23 cellular contexts compared by ENCODE assay signal in genomic region chr1:38190978-38191377, GRCh38.
"Had no signal": no experiment of that assay in that cellular context is flagged by ENCODE, and none has a peak within 500 bp of the region (broad histone marks: within the 10 kb centered on the region; RNA-seq: fewer than 3 reads in every experiment).

No MANE protein-coding gene starts in this region.

- H3K36me3 ChIP-seq: colonic mucosa, lower lobe of right lung, tibial nerve had no signal

- H3K4me1 ChIP-seq: colonic mucosa, tibial nerve had no signal

- ATAC-seq: activated CD8-positive, alpha-beta T cell treated with anti-CD3 and anti-CD28 coated beads, Interleukin-2, amount 10 ng/mL, durations not matched to agents 7 days and 5 days; activated naive CD8-positive, alpha-beta T cell treated with anti-CD3 and anti-CD28 coated beads, Interleukin-2, amount 50 U/mL, for 24 hours; left colon; lower lobe of right lung had no signal

- H3K27me3 ChIP-seq: tibial nerve had no signal

- H3K27ac Mint-ChIP-seq: activated CD4-positive, alpha-beta T cell treated with anti-CD3 and anti-CD28 coated beads, Interleukin-2, amount 10 ng/mL, durations not matched to agents 24 days and 14 days; activated CD8-positive, alpha-beta T cell treated with anti-CD3 and anti-CD28 coated beads, Interleukin-2, amount 10 ng/mL, durations not matched to agents 7 days and 5 days; activated naive CD4-positive, alpha-beta T cell treated with anti-CD3 and anti-CD28 coated beads, Interleukin-2, amount 10 ng/mL, durations not matched to agents 7 days and 5 days; activated naive CD8-positive, alpha-beta T cell treated with anti-CD3 and anti-CD28 coated beads, Interleukin-2, amount 50 U/mL, for 24 hours; activated T-cell treated with anti-CD3 and anti-CD28 coated beads, Interleukin-2, amount 50 U/mL, for 24 hours; activated T-helper 2 cell treated with anti-CD3 and anti-CD28 coated beads, Interferon-gamma antibody, Interleukin-2, Interleukin-4, amounts not matched to agents 10 μg/mL and 5 μg/mL and 100 μg/mL, durations not matched to agents 14 hours and 24 hours and 36 hours; endodermal cell; nephron progenitor cell; stimulated activated naive CD8-positive, alpha-beta T cell treated with anti-CD3 and anti-CD28 coated beads, Interleukin-15, Interleukin-2, amounts not matched to agents 100 ng/mL and 50 ng/mL, for 24 hours had no signal

- H3K4me3 ChIP-seq: colonic mucosa, hepatocyte, lower lobe of right lung, tibial nerve had no signal

- FAIRE-seq: urothelium cell line had no signal

- H3K4me3 Mint-ChIP-seq: activated CD4-positive, alpha-beta T cell treated with anti-CD3 and anti-CD28 coated beads, Interleukin-2, amount 10 ng/mL, durations not matched to agents 24 days and 14 days; activated CD8-positive, alpha-beta T cell treated with anti-CD3 and anti-CD28 coated beads, Interleukin-2, amount 10 ng/mL, durations not matched to agents 7 days and 5 days; activated naive CD4-positive, alpha-beta T cell treated with anti-CD3 and anti-CD28 coated beads, Interleukin-2, amount 10 ng/mL, durations not matched to agents 7 days and 5 days; activated naive CD8-positive, alpha-beta T cell treated with anti-CD3 and anti-CD28 coated beads, Interleukin-2, amount 50 U/mL, for 24 hours; activated T-cell treated with anti-CD3 and anti-CD28 coated beads, Interleukin-2, amount 50 U/mL, for 24 hours; brain; endodermal cell; nephron progenitor cell; stimulated activated naive CD8-positive, alpha-beta T cell treated with anti-CD3 and anti-CD28 coated beads, Interleukin-15, Interleukin-2, amounts not matched to agents 100 ng/mL and 50 ng/mL, for 24 hours had no signal

- H3K27ac ChIP-seq: colonic mucosa, epithelial cell of prostate, hepatocyte, lower lobe of right lung, tibial nerve had no signal

- DNase-seq: activated CD4-positive, alpha-beta T cell treated with anti-CD3 and anti-CD28 coated beads, Interleukin-2, amount 10 ng/mL, durations not matched to agents 24 days and 14 days; activated CD8-positive, alpha-beta T cell treated with anti-CD3 and anti-CD28 coated beads, Interleukin-2, amount 10 ng/mL, durations not matched to agents 7 days and 5 days; activated naive CD4-positive, alpha-beta T cell treated with anti-CD3 and anti-CD28 coated beads, Interleukin-2, amount 10 ng/mL, durations not matched to agents 7 days and 5 days; activated naive CD8-positive, alpha-beta T cell treated with anti-CD3 and anti-CD28 coated beads, Interleukin-2, amount 50 U/mL, for 24 hours; activated T-cell treated with anti-CD3 and anti-CD28 coated beads, Interleukin-2, amount 50 U/mL, for 24 hours; anterior cingulate cortex; central memory CD4-positive, alpha-beta T cell; endodermal cell; lower lobe of right lung; nephron progenitor cell; occipital lobe; stimulated activated CD4-positive, alpha-beta T cell treated with anti-CD3 and anti-CD28 coated beads, Interleukin-2, amount 100 ng/mL, for 24 hours; T-helper 9 cell had no signal

- H3K9me3 Mint-ChIP-seq: activated CD4-positive, alpha-beta T cell treated with anti-CD3 and anti-CD28 coated beads, Interleukin-2, amount 10 ng/mL, durations not matched to agents 24 days and 14 days; activated naive CD4-positive, alpha-beta T cell treated with anti-CD3 and anti-CD28 coated beads, Interleukin-2, amount 10 ng/mL, durations not matched to agents 7 days and 5 days; activated naive CD8-positive, alpha-beta T cell treated with anti-CD3 and anti-CD28 coated beads, Interleukin-2, amount 50 U/mL, for 24 hours; activated T-cell treated with anti-CD3 and anti-CD28 coated beads, Interleukin-2, amount 50 U/mL, for 24 hours; activated T-helper 2 cell treated with anti-CD3 and anti-CD28 coated beads, Interferon-gamma antibody, Interleukin-2, Interleukin-4, amounts not matched to agents 10 μg/mL and 5 μg/mL and 100 μg/mL, durations not matched to agents 14 hours and 24 hours and 36 hours; stimulated activated naive CD8-positive, alpha-beta T cell treated with anti-CD3 and anti-CD28 coated beads, Interleukin-15, Interleukin-2, amounts not matched to agents 100 ng/mL and 50 ng/mL, for 24 hours had no signal

- H3K79me2 ChIP-seq: hepatocyte had no signal

- H3K36me3 Mint-ChIP-seq: activated naive CD4-positive, alpha-beta T cell treated with anti-CD3 and anti-CD28 coated beads, Interleukin-2, amount 10 ng/mL, durations not matched to agents 7 days and 5 days; brain; mesothelial cell of epicardium had no signal

- H2AFZ ChIP-seq: hepatocyte had no signal

- H3K4me1 Mint-ChIP-seq: activated CD4-positive, alpha-beta T cell treated with anti-CD3 and anti-CD28 coated beads, Interleukin-2, amount 10 ng/mL, durations not matched to agents 24 days and 14 days; activated naive CD4-positive, alpha-beta T cell treated with anti-CD3 and anti-CD28 coated beads, Interleukin-2, amount 10 ng/mL, durations not matched to agents 7 days and 5 days; endodermal cell had no signal

- H3K9me3 ChIP-seq: colonic mucosa, lower lobe of right lung had no signal

- H3K4me2 ChIP-seq: hepatocyte had no signal
